ENCODE assay signal across 8 cellular contexts in the genomic region with DNA sequence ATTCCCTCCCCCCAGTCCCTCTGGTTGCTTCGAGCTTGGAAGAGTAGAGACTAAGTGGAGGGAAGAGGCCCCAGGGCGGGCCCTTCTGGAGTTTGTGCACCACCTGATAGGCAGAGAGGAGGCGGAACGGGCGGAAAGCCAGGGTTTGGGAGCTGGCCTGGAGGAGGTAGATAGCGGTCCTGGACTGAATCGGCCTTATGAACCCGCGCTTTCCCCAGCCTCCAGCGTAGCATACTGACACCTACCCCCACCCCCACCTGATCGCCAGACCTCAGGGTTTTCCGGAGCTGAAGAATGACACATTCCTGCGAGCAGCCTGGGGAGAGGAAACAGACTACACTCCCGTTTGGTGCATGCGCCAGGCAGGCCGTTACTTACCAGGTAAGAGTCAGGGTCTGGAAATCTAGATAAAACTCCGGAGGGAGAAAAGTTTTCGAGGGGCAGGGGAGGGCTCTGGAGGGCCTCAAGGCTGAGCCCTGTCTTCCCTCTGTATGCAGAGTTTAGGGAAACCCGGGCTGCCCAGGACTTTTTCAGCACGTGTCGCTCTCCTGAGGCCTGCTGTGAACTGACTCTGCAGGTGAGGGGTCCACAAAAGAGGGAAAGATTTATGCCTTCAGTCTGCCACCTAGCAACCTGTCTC. TPM values are rescaled to one million over a fixed set of nuclear protein-coding genes. Genes with fewer than 3 reads are reported as not detected.
DNase-seq lines count a peak whose midpoint lies in the region; ATAC-seq and TF ChIP-seq lines count a peak whose summit lies in the region.

No MANE protein-coding gene starts in this region.

- H3K4me1 ChIP-seq in thyroid gland = peaks cover 30 to 41% of the 10 kb centered on the region in 2 donors

- no peaks in the 10 kb centered on the region for H3K27me3 Mint-ChIP-seq in activated T-cell treated with anti-CD3 and anti-CD28 coated beads, Interleukin-2, amount 50 U/mL, for 24 hours
- H3K27me3 Mint-ChIP-seq in natural killer cell (ENCODE audit: low read depth in 2 of 2) = no peaks in the 10 kb centered on the region

- 8 to 11% methylated on average over 14 to 20 of the region's 21 CpGs for WGBS in thyroid gland, 2 donors

- intact Hi-C loops in natural killer cell (cut with micrococcal nuclease) = loop anchor here (1.0 to 5.0 kb wide), 4 partner anchors 235 to 488 kb away; a partner anchor contains a TSS
- intact Hi-C loops in thyroid gland (cut with DNase I) = loop anchor here (5.0 to 10.0 kb wide), 4 partner anchors 170 to 552 kb away; a partner anchor contains a TSS

- no peak for TF ChIP-seq CTCF in fibroblast of pulmonary artery (IDR thresholded peaks at IDR 0.05; ENCODE audit: low read length, missing control alignments)
- no peak for TF ChIP-seq CTCF in natural killer cell (IDR thresholded peaks at IDR 0.05)
- no peak for TF ChIP-seq CTCF in thyroid gland (IDR thresholded peaks at IDR 0.05)

- TF ChIP-seq POLR2A in thyroid gland (IDR thresholded peaks at IDR 0.05) = no peak

- peak; percentile 14 for DNase-seq in activated T-cell treated with anti-CD3 and anti-CD28 coated beads for 1 hour (ENCODE audit: low read depth)
- no peak for DNase-seq in activated T-cell treated with anti-CD3 and anti-CD28 coated beads for 4 hours
- DNase-seq in NCI-H460 (ENCODE audit: extremely low read depth, low read depth) = peak; percentile 24
- peak; percentile 66 for DNase-seq in activated T-cell treated with anti-CD3 and anti-CD28 coated beads, Interleukin-2, amount 50 U/mL, for 24 hours
- DNase-seq in fibroblast of pulmonary artery (ENCODE audit: low read depth) = peak; percentile 65
- DNase-seq in natural killer cell = no peak
- DNase-seq in thyroid gland = peak; percentile 90

- H3K4me3 Mint-ChIP-seq in activated T-cell treated with anti-CD3 and anti-CD28 coated beads, Interleukin-2, amount 50 U/mL, for 24 hours = peak overlapping the region; percentile 91
- H3K4me3 Mint-ChIP-seq in natural killer cell = peak overlapping the region; percentile 89

- H3K9me3 Mint-ChIP-seq in activated T-cell treated with anti-CD3 and anti-CD28 coated beads, Interleukin-2, amount 50 U/mL, for 24 hours = no peaks in the 10 kb centered on the region
- no peaks in the 10 kb centered on the region for H3K9me3 Mint-ChIP-seq in natural killer cell

- peak overlapping the region; percentile 61 to 77 (median 70) for H3K27ac ChIP-seq in thyroid gland

- peak overlapping the region; percentile 93 for H3K27ac Mint-ChIP-seq in activated T-cell treated with anti-CD3 and anti-CD28 coated beads, Interleukin-2, amount 50 U/mL, for 24 hours
- peak overlapping the region in 1 of 2 donors; percentile 97 for H3K27ac Mint-ChIP-seq in natural killer cell

- ATAC-seq in natural killer cell (no peak), HG03442 (IDR thresholded peaks at IDR 0.05; ENCODE audit: unreplicated experiment) (no peak)

- no peaks in the 10 kb centered on the region for H3K9me3 ChIP-seq in thyroid gland

- H3K4me1 Mint-ChIP-seq in activated T-cell treated with anti-CD3 and anti-CD28 coated beads, Interleukin-2, amount 50 U/mL, for 24 hours (ENCODE audit: low read depth) = peaks cover 51% of the 10 kb centered on the region
- peaks cover 43 to 59% of the 10 kb centered on the region in 2 donors for H3K4me1 Mint-ChIP-seq in natural killer cell

- H3K27me3 ChIP-seq in thyroid gland = no peaks in the 10 kb centered on the region

- peak overlapping the region; percentile 86 for H3K4me3 ChIP-seq in fibroblast of pulmonary artery (replicated peaks; ENCODE audit: low read depth, low read length)
- peak overlapping the region; percentile 2 to 73 (median 39) for H3K4me3 ChIP-seq in thyroid gland (replicated peaks in 1 of 3)

- peaks cover 16% of the 10 kb centered on the region in 2 donors for H3K36me3 ChIP-seq in thyroid gland

- H3K36me3 Mint-ChIP-seq in activated T-cell treated with anti-CD3 and anti-CD28 coated beads, Interleukin-2, amount 50 U/mL, for 24 hours (ENCODE audit: low read depth) = peaks cover 61% of the 10 kb centered on the region
- H3K36me3 Mint-ChIP-seq in natural killer cell = no peaks in the 10 kb centered on the region

RNA-seq across cellular contexts. Expression of a gene that starts 0.7 kb away (rescaled TPM):
- total RNA-seq in NCI-H460 (2014; rRNA removed; shearing (Covaris generic)) = 88.6 and 89.2 TPM in 2 replicates
- polyA plus RNA-seq in NCI-H460 (2014; cell fraction: nucleus; rRNA removed) = 126 and 178 TPM in 2 replicates
- 10 to 100 TPM; 54.5 to 65.4 (median 56.6) TPM for total RNA-seq in natural killer cell
- total RNA-seq in thyroid gland = 100 to 1,000 TPM in 2 of 4 donors, 10 to 100 TPM in 2; 94.5 to 137 (median 99.3) TPM

RNA-seq across cellular contexts. Expression of a gene that starts 1.6 kb away (rescaled TPM):
- 13.5 and 13.6 TPM in 2 replicates for total RNA-seq in NCI-H460 (2014; rRNA removed; shearing (Covaris generic))
- 13.7 and 17.2 TPM in 2 replicates for polyA plus RNA-seq in NCI-H460 (2014; cell fraction: nucleus; rRNA removed)
- total RNA-seq in natural killer cell = 10 to 100 TPM; 56.6 to 67.4 (median 64.4) TPM
- 10 to 100 TPM; 30.8 to 42.6 (median 38.1) TPM for total RNA-seq in thyroid gland

RNA-seq across cellular contexts. Expression of a gene that starts 26.4 kb away (rescaled TPM):
- total RNA-seq in NCI-H460 (2014; rRNA removed; shearing (Covaris generic)) = 22.8 and 23.0 TPM in 2 replicates
- polyA plus RNA-seq in NCI-H460 (2014; cell fraction: nucleus; rRNA removed) = 25.0 and 28.3 TPM in 2 replicates
- 10 to 100 TPM; 12.4 to 19.1 (median 14.3) TPM for total RNA-seq in natural killer cell
- 10 to 100 TPM; 16.9 to 21.3 (median 19.2) TPM for total RNA-seq in thyroid gland

Comparison
In these comparisons a context has a peak if more than half of its experiments do, and no peak if none do; other contexts are left out.
1. DNase-seq: peak in activated T-cell treated with anti-CD3 and anti-CD28 coated beads for 1 hour (single experiment), NCI-H460 (single experiment), activated T-cell treated with anti-CD3 and anti-CD28 coated beads, Interleukin-2, amount 50 U/mL, for 24 hours (single experiment), fibroblast of pulmonary artery (single experiment) and thyroid gland (2 of 2); none in activated T-cell treated with anti-CD3 and anti-CD28 coated beads for 4 hours (single experiment) and natural killer cell (single experiment).